8 cellular contexts compared by ENCODE assay signal in the genomic region with DNA sequence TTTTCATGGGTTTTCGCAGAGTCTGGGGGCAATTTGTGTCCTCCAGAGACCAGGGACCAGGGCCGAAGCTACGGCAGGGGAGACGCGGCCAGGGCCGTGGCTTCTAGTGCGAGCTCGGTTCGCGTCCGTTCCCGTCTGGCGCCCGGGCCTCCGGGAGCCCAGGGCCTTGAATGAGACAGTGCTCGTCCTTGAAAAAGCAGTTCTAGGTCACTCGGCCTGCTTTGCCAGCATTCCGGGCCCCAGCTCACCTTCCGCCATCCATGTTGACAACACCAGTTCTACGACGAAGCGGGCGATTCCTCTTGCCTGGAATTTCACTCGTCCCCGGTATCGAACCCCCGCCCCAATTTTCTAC. TPM values are rescaled to one million over a fixed set of nuclear protein-coding genes. Genes with fewer than 3 reads are reported as not detected.
DNase-seq lines count a peak whose midpoint lies in the region; ATAC-seq and TF ChIP-seq lines count a peak whose summit lies in the region.

No MANE protein-coding gene starts in this region.

- H3K4me3 ChIP-seq in Caco-2 (ENCODE audit: low read depth, low read length): peak overlapping the region; percentile 63

- no peak for TF ChIP-seq CTCF in Caco-2 (IDR thresholded peaks at IDR 0.05; ENCODE audit: insufficient read depth in 1 of 2, low read depth in 1 of 2, low read length in 1 of 2, severe bottlenecking in 1 of 2, unreplicated experiment in 1 of 2)
- no peak for TF ChIP-seq CTCF in mesothelial cell of epicardium (IDR thresholded peaks at IDR 0.05; ENCODE audit: unreplicated experiment)
- no peak for TF ChIP-seq CTCF in type B pancreatic cell (conservative IDR thresholded peaks at IDR 0.05)

- H3K4me1 ChIP-seq in Caco-2: peaks cover 67% of the 10 kb centered on the region

- H3K36me3 ChIP-seq in Caco-2 (ENCODE audit: control insufficient read depth, insufficient read depth, low read length): no peaks in the 10 kb centered on the region

- H3K27me3 Mint-ChIP-seq in Caco-2 (ENCODE audit: insufficient read depth, unreplicated experiment): no peaks in the 10 kb centered on the region
- H3K27me3 Mint-ChIP-seq in mesothelial cell of epicardium (ENCODE audit: low read depth): no peaks in the 10 kb centered on the region
- H3K27me3 Mint-ChIP-seq in type B pancreatic cell: peaks cover 3% of the 10 kb centered on the region

- peak in 1 of 2 experiments; percentile 38 for DNase-seq in Caco-2
- peak; percentile 8 for DNase-seq in RPMI8226
- peak; percentile 40 for DNase-seq in dermis blood vessel endothelial cell
- DNase-seq in mesothelial cell of epicardium (ENCODE audit: low spot score in 2 of 2, unreplicated experiment in 2 of 2): peak in 1 of 2 experiments; percentile 47
- no peak for DNase-seq in type B pancreatic cell (ENCODE audit: extremely low spot score, unreplicated experiment)
- no peak for DNase-seq in NCI-H345 (lab: John Stamatoyannopoulos, UW)

- H3K4me3 Mint-ChIP-seq in Caco-2 (ENCODE audit: unreplicated experiment) (peak overlapping the region; percentile 79), mesothelial cell of epicardium (peak overlapping the region; percentile 68), type B pancreatic cell (peak overlapping the region; percentile 91)

- BruUV-seq in Caco-2 (replicated peaks; lab: Mats Ljungman, UMichigan): TSS peak; percentile 73

- peak overlapping the region; percentile 83 for H3K27ac Mint-ChIP-seq in Caco-2 (ENCODE audit: unreplicated experiment)
- H3K27ac Mint-ChIP-seq in mesothelial cell of epicardium: peak overlapping the region; percentile 88
- peak overlapping the region; percentile 94 for H3K27ac Mint-ChIP-seq in type B pancreatic cell

- POLR2A ChIA-PET in Caco-2 (lab: Charles Lee): no interaction called here

- peaks cover 28% of the 10 kb centered on the region for H3K36me3 Mint-ChIP-seq in Caco-2 (ENCODE audit: insufficient read depth, unreplicated experiment)
- peaks cover 24% of the 10 kb centered on the region for H3K36me3 Mint-ChIP-seq in mesothelial cell of epicardium
- H3K36me3 Mint-ChIP-seq in type B pancreatic cell: peaks cover 19% of the 10 kb centered on the region

- ATAC-seq in GM21825 (IDR thresholded peaks at IDR 0.05; ENCODE audit: unreplicated experiment) (peak; percentile 6), GM18873 (IDR thresholded peaks at IDR 0.05; ENCODE audit: low FRiP score, unreplicated experiment) (no peak)

- intact Hi-C loops in Caco-2 (cut with micrococcal nuclease; ENCODE audit: unreplicated experiment): loop anchor here (2.0 kb wide), 1 partner anchor 152 kb away; the partner anchor contains the start of gene ZNF641

- CTCF ChIA-PET in Caco-2 (lab: Charles Lee): interaction anchor here (2.1 kb wide), 1 partner anchor 12 kb away, joined by 7 read pairs; no protein-coding TSS in a partner anchor

- H3K4me1 Mint-ChIP-seq in Caco-2 (ENCODE audit: low read depth, unreplicated experiment) (peaks cover 53% of the 10 kb centered on the region), mesothelial cell of epicardium (peaks cover 58% of the 10 kb centered on the region), type B pancreatic cell (ENCODE audit: unreplicated experiment) (peaks cover 31% of the 10 kb centered on the region)

- H3K27me3 ChIP-seq in Caco-2 (replicated peaks; ENCODE audit: control insufficient read depth, insufficient read depth, low read length): no peaks in the 10 kb centered on the region

- peaks cover 6% of the 10 kb centered on the region; the same call in 1 of the 2 replicates for H3K9me3 ChIP-seq in Caco-2

- peaks cover 23% of the 10 kb centered on the region for H3K9me3 Mint-ChIP-seq in Caco-2 (ENCODE audit: unreplicated experiment)
- H3K9me3 Mint-ChIP-seq in mesothelial cell of epicardium: peaks cover 25% of the 10 kb centered on the region
- peaks cover 4% of the 10 kb centered on the region for H3K9me3 Mint-ChIP-seq in type B pancreatic cell

RNA-seq across cellular contexts. Expression of gene OR10AD1, which starts 4.5 kb away (rescaled TPM):
- total RNA-seq in Caco-2 (2022) (not detected in 2 replicates), dermis blood vessel endothelial cell (0.09 TPM in 1 of 2 replicates, not detected in the other), mesothelial cell of epicardium (not detected in 3 replicates), type B pancreatic cell (ENCODE audit: low replicate concordance) (not detected in 2 replicates)

RNA-seq across cellular contexts. Expression of gene CCDC184, which starts 15.2 kb away (rescaled TPM):
- total RNA-seq in Caco-2 (2022): 1.00 and 1.0 TPM in 2 replicates
- total RNA-seq in dermis blood vessel endothelial cell: 0.05 TPM in 1 of 2 replicates, not detected in the other
- 1.4 to 1.7 TPM (median 1.6 TPM) in 3 replicates for total RNA-seq in mesothelial cell of epicardium
- 0.98 and 2.4 TPM in 2 replicates for total RNA-seq in type B pancreatic cell (ENCODE audit: low replicate concordance)

RNA-seq across cellular contexts. Expression of gene ASB8, which starts 41.3 kb away (rescaled TPM):
- total RNA-seq in Caco-2 (2022) (27.8 and 30.6 TPM in 2 replicates), dermis blood vessel endothelial cell (18.2 and 24.0 TPM in 2 replicates), mesothelial cell of epicardium (21.0 to 24.8 TPM (median 24.0 TPM) in 3 replicates), type B pancreatic cell (ENCODE audit: low replicate concordance) (27.0 and 29.5 TPM in 2 replicates)

Comparison
In these comparisons a context has a peak if more than half of its experiments do, and no peak if none do; other contexts are left out.
1. DNase-seq: peak in RPMI8226 (single experiment) and dermis blood vessel endothelial cell (single experiment); none in type B pancreatic cell (single experiment) and NCI-H345 (single experiment).
2. Peak in every context shown above with its lines, with median percentiles within 50 percentile points of each other: H3K27ac Mint-ChIP-seq and H3K4me3 Mint-ChIP-seq.